ENCODE assay signal across 25 cellular contexts in the genomic region with DNA sequence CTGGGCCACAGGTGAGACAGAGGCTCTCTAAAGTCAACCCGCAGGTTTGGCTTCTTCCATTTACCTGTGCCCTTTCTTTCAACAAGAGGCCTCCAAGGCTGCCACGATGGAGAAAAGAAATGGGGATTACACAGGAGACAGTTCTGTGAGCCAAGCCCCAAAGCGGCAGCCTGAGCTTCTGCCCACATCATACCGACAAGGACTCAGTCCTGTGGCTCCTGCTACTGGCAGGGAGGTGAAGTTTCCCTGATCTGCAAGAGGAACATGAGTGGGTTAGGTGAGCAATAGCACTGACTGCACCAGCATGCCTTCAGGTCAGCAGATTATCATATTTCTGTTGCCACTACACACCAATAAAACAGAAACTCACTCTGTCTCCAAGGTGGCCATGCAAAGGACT.
"Had no signal": no experiment of that assay in that cellular context is flagged by ENCODE, and none has a peak within 500 bp of the region (broad histone marks: within the 10 kb centered on the region; RNA-seq: fewer than 3 reads in every experiment).

No MANE protein-coding gene starts in this region.

- H3K27ac ChIP-seq: body of pancreas, PC-9 had no signal

- H3K9me3 ChIP-seq: MG63 had no signal

- H3K4me2 ChIP-seq: PC-9 had no signal

- H2AFZ ChIP-seq: PC-9 had no signal

- H3K4me3 ChIP-seq: body of pancreas, MG63, PC-9 had no signal

- H3K27me3 ChIP-seq: body of pancreas, MG63 had no signal

- H3K36me3 ChIP-seq: MG63 had no signal

- DNase-seq: activated B cell treated with CpG ODN at 0.5 μM for 24 hours; activated CD4-positive, alpha-beta T cell treated with anti-CD3 and anti-CD28 coated beads for 1 hour; activated CD4-positive, alpha-beta T cell treated with anti-CD3 and anti-CD28 coated beads, Interleukin-2, amount 10 ng/mL, durations not matched to agents 24 days and 14 days; activated CD4-positive, alpha-beta T cell treated with anti-CD3 and anti-CD28 coated beads, Interleukin-2, amount 50 U/mL, for 48 hours; activated CD8-positive, alpha-beta memory T cell treated with anti-CD3 and anti-CD28 coated beads, Interleukin-2, amount 10 ng/mL, durations not matched to agents 7 days and 5 days; activated effector memory CD4-positive, alpha-beta T cell treated with Interleukin-2 at 50 U/mL for 16 hours; activated naive CD4-positive, alpha-beta T cell; activated T-cell treated with anti-CD3 and anti-CD28 coated beads, Interleukin-2, amount 50 U/mL, for 24 hours; aorta; body of pancreas; central memory CD4-positive, alpha-beta T cell; KG1; MG63; MV-4-11; NCI-H1105 treated with DMSO at 0.1 percent for 48 hours; NCI-H1436 treated with DMSO at 0.1 percent for 48 hours; NCI-H187; NCI-H2081; NCI-H510A treated with DMSO at 0.1 percent for 48 hours; NCI-H69; NK-92 treated with Interleukin-12 subunit alpha and Interleukin-12 subunit beta, amount 100 ng/mL, for 24 hours; PC-9; SHP77 treated with DMSO at 0.1 percent for 48 hours; T-helper 17 cell; T-helper 9 cell had no signal

- ATAC-seq: activated CD8-positive, alpha-beta memory T cell treated with anti-CD3 and anti-CD28 coated beads, Interleukin-2, amount 10 ng/mL, durations not matched to agents 7 days and 5 days; body of pancreas; T-helper 17 cell had no signal

- H3K4me1 ChIP-seq: body of pancreas had no signal
